1 cellular context compared by ENCODE assay signal in genomic region chr7:6057316-6058128, GRCh38.
TF ChIP-seq lines count a peak whose summit lies in the region.

No MANE protein-coding gene starts in this region.

TF ChIP-seq in IMR-90, 13 proteins besides CTCF, POLR2A, EP300 and RAD21:
- TF ChIP-seq CHD1 (IDR thresholded peaks at IDR 0.05; ENCODE audit: low read depth, low read length), result no peak
- TF ChIP-seq MXI1 (IDR thresholded peaks at IDR 0.05; ENCODE audit: borderline replicate concordance, low read depth, low read length), result no peak
- TF ChIP-seq MAFK (IDR thresholded peaks at IDR 0.05; ENCODE audit: low read depth, low read length), result no peak
- TF ChIP-seq CEBPB (IDR thresholded peaks at IDR 0.05; ENCODE audit: low read depth, low read length), result no peak
- TF ChIP-seq, protein P1, sequence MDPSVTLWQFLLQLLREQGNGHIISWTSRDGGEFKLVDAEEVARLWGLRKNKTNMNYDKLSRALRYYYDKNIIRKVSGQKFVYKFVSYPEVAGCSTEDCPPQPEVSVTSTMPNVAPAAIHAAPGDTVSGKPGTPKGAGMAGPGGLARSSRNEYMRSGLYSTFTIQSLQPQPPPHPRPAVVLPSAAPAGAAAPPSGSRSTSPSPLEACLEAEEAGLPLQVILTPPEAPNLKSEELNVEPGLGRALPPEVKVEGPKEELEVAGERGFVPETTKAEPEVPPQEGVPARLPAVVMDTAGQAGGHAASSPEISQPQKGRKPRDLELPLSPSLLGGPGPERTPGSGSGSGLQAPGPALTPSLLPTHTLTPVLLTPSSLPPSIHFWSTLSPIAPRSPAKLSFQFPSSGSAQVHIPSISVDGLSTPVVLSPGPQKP (IDR thresholded peaks at IDR 0.05; ENCODE audit: borderline replicate concordance, low read depth, low read length), result no peak
- TF ChIP-seq RCOR1 (IDR thresholded peaks at IDR 0.05; ENCODE audit: insufficient replicate concordance, low read length), result no peak
